Comparison of ENCODE assay signal across 1 cellular context in genomic region chr3:64552160-64552559, GRCh38.
A peak's percentile ranks its signal among the peaks of the same experiment; 100 is the strongest.
TF ChIP-seq lines count a peak whose summit lies in the region.

No MANE protein-coding gene starts in this region.

TF ChIP-seq in HepG2, 621 proteins besides CTCF, POLR2A, EP300 and RAD21 (continued from another document):
- TF ChIP-seq ZNF609 (CRISPR knock-in tag; IDR thresholded peaks at IDR 0.05; ENCODE audit: borderline replicate concordance), result peak; percentile 66
- TF ChIP-seq TAF15 (IDR thresholded peaks at IDR 0.05; ENCODE audit: low read depth, low read length, poor library complexity, severe bottlenecking), result no peak
- no peak for TF ChIP-seq FOXA1 (IDR thresholded peaks at IDR 0.05)
- TF ChIP-seq FOXA1 (CRISPR knock-in tag; IDR thresholded peaks at IDR 0.05), result 0 out of 2 replicates have a peak, but pooled peaks have one; percentile 9
- TF ChIP-seq RERE (CRISPR knock-in tag; IDR thresholded peaks at IDR 0.05; ENCODE audit: low read depth), result 0 out of 2 replicates have a peak, but pooled peaks have one; percentile 50
- TF ChIP-seq NR2F1 (CRISPR knock-in tag; IDR thresholded peaks at IDR 0.05), result peak in 1 of 2 experiments; percentile 66; a peak in 2 of 4 replicates
- peak; percentile 94 for TF ChIP-seq PITX1 (CRISPR knock-in tag; IDR thresholded peaks at IDR 0.05)
- TF ChIP-seq SIN3B (IDR thresholded peaks at IDR 0.05; ENCODE audit: low read length), result no peak
